Comparison of ENCODE assay signal across 23 cellular contexts in genomic region chr15:46277451-46277850, GRCh38.
"Had no signal": no experiment of that assay in that cellular context is flagged by ENCODE, and none has a peak within 500 bp of the region (broad histone marks: within the 10 kb centered on the region; RNA-seq: fewer than 3 reads in every experiment).

No MANE protein-coding gene starts in this region.

- H3K27ac Mint-ChIP-seq: immature natural killer cell; natural killer cell; stimulated activated effector memory CD8-positive, alpha-beta T cell treated with anti-CD3 and anti-CD28 coated beads, Interleukin-12 subunit alpha, Interleukin-12 subunit beta, amount 100 ng/mL, for 72 hours; type B pancreatic cell had no signal

- H3K4me1 ChIP-seq: esophagus muscularis mucosa, foreskin keratinocyte, gastroesophageal sphincter, lower lobe of right lung, parathyroid adenoma, sigmoid colon, testis, tibial artery had no signal

- H3K9me3 Mint-ChIP-seq: neural crest cell had no signal

- H3K27ac ChIP-seq: esophagus muscularis mucosa, foreskin keratinocyte, gastroesophageal sphincter, lower lobe of right lung, neutrophil, parathyroid adenoma, sigmoid colon, testis, tibial artery had no signal

- ATAC-seq: foreskin keratinocyte; gastroesophageal sphincter; left colon; left ventricle myocardium superior; lower lobe of right lung; natural killer cell; stimulated activated effector memory CD8-positive, alpha-beta T cell treated with anti-CD3 and anti-CD28 coated beads, Interleukin-12 subunit alpha, Interleukin-12 subunit beta, amount 100 ng/mL, for 72 hours had no signal

- H3K4me1 Mint-ChIP-seq: immature natural killer cell; natural killer cell; neural crest cell; stimulated activated effector memory CD8-positive, alpha-beta T cell treated with anti-CD3 and anti-CD28 coated beads, Interleukin-12 subunit alpha, Interleukin-12 subunit beta, amount 100 ng/mL, for 72 hours had no signal

- DNase-seq: effector CD8-positive, alpha-beta T cell; foreskin keratinocyte; immature natural killer cell; islet precursor cell; kidney glomerular epithelial cell; left colon; left ventricle myocardium superior; lower lobe of right lung; natural killer cell; sigmoid colon; stimulated activated CD4-positive, alpha-beta T cell treated with anti-CD3 and anti-CD28 coated beads, Interleukin-2, amount 100 ng/mL, for 24 hours; stimulated activated CD4-positive, alpha-beta T cell treated with anti-CD3 and anti-CD28 coated beads, Interleukin-4, amount 100 ng/mL, for 24 hours; stimulated activated naive CD4-positive, alpha-beta T cell treated with Interleukin-2 at 50 U/mL for 16 hours; testis; tibial artery had no signal

- H3K27me3 ChIP-seq: esophagus muscularis mucosa, foreskin keratinocyte, gastroesophageal sphincter, neutrophil, sigmoid colon, testis, tibial artery had no signal

- H3K4me3 ChIP-seq: esophagus muscularis mucosa, gastroesophageal sphincter, lower lobe of right lung, sigmoid colon, testis, tibial artery had no signal

- H3K27me3 Mint-ChIP-seq: progenitor cell of endocrine pancreas had no signal

- H3K36me3 Mint-ChIP-seq: immature natural killer cell; stimulated activated effector memory CD8-positive, alpha-beta T cell treated with anti-CD3 and anti-CD28 coated beads, Interleukin-12 subunit alpha, Interleukin-12 subunit beta, amount 100 ng/mL, for 72 hours; type B pancreatic cell had no signal

- H3K9me3 ChIP-seq: esophagus muscularis mucosa, gastroesophageal sphincter, lower lobe of right lung, neutrophil, sigmoid colon, testis, tibial artery had no signal

- H3K4me3 Mint-ChIP-seq: immature natural killer cell; natural killer cell; neural crest cell; stimulated activated effector memory CD8-positive, alpha-beta T cell treated with anti-CD3 and anti-CD28 coated beads, Interleukin-12 subunit alpha, Interleukin-12 subunit beta, amount 100 ng/mL, for 72 hours; type B pancreatic cell had no signal
